15 cellular contexts compared by ENCODE assay signal in genomic region chr3:212432-212831, GRCh38. TPM values are rescaled to one million over a fixed set of nuclear protein-coding genes. Genes with fewer than 3 reads are reported as not detected.
A peak's percentile ranks its signal among the peaks of the same experiment; 100 is the strongest.
DNase-seq lines count a peak whose midpoint lies in the region; ATAC-seq and TF ChIP-seq lines count a peak whose summit lies in the region.
"Had no signal": no experiment of that assay in that cellular context is flagged by ENCODE, and none has a peak within 500 bp of the region (broad histone marks: within the 10 kb centered on the region; RNA-seq: fewer than 3 reads in every experiment).

No MANE protein-coding gene starts in this region.

- in situ Hi-C loops in GM13977 (cut with MboI; ENCODE audit: low pct_unique_long_range_greater_than_20kb, low sequenced_read_pairs, unreplicated experiment), result no loop called here

- peaks cover 12% of the 10 kb centered on the region for H3K4me1 Mint-ChIP-seq in memory B cell
- no peaks in the 10 kb centered on the region for H3K4me1 Mint-ChIP-seq in activated CD8-positive, alpha-beta T cell treated with anti-CD3 and anti-CD28 coated beads, Interleukin-2, amount 10 ng/mL, durations not matched to agents 7 days and 5 days (ENCODE audit: low read depth)

- no peaks in the 10 kb centered on the region for H3K9me3 Mint-ChIP-seq in memory B cell
- H3K9me3 Mint-ChIP-seq in activated CD8-positive, alpha-beta T cell treated with anti-CD3 and anti-CD28 coated beads, Interleukin-2, amount 10 ng/mL, durations not matched to agents 7 days and 5 days (ENCODE audit: insufficient read depth), result no peaks in the 10 kb centered on the region
- H3K9me3 Mint-ChIP-seq: activated naive CD4-positive, alpha-beta T cell treated with anti-CD3 and anti-CD28 coated beads for 36 hours; dendritic cell treated with granulocyte-macrophage colony-stimulating factor and Interleukin-4, amounts not matched to agents 40 ng/mL and 50 ng/mL, for 4 days had no signal

- H3K27me3 Mint-ChIP-seq in memory B cell, result no peaks in the 10 kb centered on the region
- no peaks in the 10 kb centered on the region for H3K27me3 Mint-ChIP-seq in activated CD8-positive, alpha-beta T cell treated with anti-CD3 and anti-CD28 coated beads, Interleukin-2, amount 10 ng/mL, durations not matched to agents 7 days and 5 days (ENCODE audit: low read depth)
- H3K27me3 Mint-ChIP-seq: dendritic cell treated with granulocyte-macrophage colony-stimulating factor and Interleukin-4, amounts not matched to agents 40 ng/mL and 50 ng/mL, for 4 days had no signal

- peak overlapping the region; percentile 89 for H3K27ac Mint-ChIP-seq in memory B cell
- no peak overlapping the region for H3K27ac Mint-ChIP-seq in activated CD8-positive, alpha-beta T cell treated with anti-CD3 and anti-CD28 coated beads, Interleukin-2, amount 10 ng/mL, durations not matched to agents 7 days and 5 days
- H3K27ac Mint-ChIP-seq: activated naive CD4-positive, alpha-beta T cell treated with anti-CD3 and anti-CD28 coated beads for 36 hours; dendritic cell treated with granulocyte-macrophage colony-stimulating factor and Interleukin-4, amounts not matched to agents 40 ng/mL and 50 ng/mL, for 4 days had no signal

- no peaks in the 10 kb centered on the region for H3K4me1 ChIP-seq in effector memory CD4-positive, alpha-beta T cell (ENCODE audit: control insufficient read depth, insufficient read depth, low read length, poor library complexity, severe bottlenecking)
- H3K4me1 ChIP-seq: gastroesophageal sphincter had no signal

- POLR2A ChIA-PET in activated CD8-positive, alpha-beta T cell treated with anti-CD3 and anti-CD28 coated beads, Interleukin-2, amount 10 ng/mL, durations not matched to agents 7 days and 5 days (lab: Charles Lee), result no interaction called here

- H3K27me3 ChIP-seq in effector memory CD4-positive, alpha-beta T cell (replicated peaks; ENCODE audit: control insufficient read depth, insufficient read depth, low read length, poor library complexity, severe bottlenecking), result no peaks in the 10 kb centered on the region
- H3K27me3 ChIP-seq: gastroesophageal sphincter had no signal

- DNase-seq in memory B cell (ENCODE audit: low spot score in 2 of 2) (peak in 1 of 2 donors; percentile 26), GM13977 (ENCODE audit: low spot score) (no peak)
- DNase-seq in stimulated activated CD8-positive, alpha-beta memory T cell treated with anti-CD3 and anti-CD28 coated beads, Interleukin-4, amount 100 ng/mL, for 48 hours, result no peak
- no peak for DNase-seq in activated CD8-positive, alpha-beta T cell treated with anti-CD3 and anti-CD28 coated beads, Interleukin-2, amount 10 ng/mL, durations not matched to agents 7 days and 5 days
- DNase-seq in effector memory CD4-positive, alpha-beta T cell, result no peak
- DNase-seq: activated CD4-positive, CD25-positive, alpha-beta regulatory T cell treated with anti-CD3 and anti-CD28 coated beads, Interleukin-2, amount 50 U/mL, for 72 hours; activated naive CD4-positive, alpha-beta T cell treated with anti-CD3 and anti-CD28 coated beads for 36 hours; NCI-H2171; posterior cingulate gyrus; SHP77 treated with DMSO at 0.1 percent for 48 hours had no signal

- CTCF ChIA-PET in activated CD8-positive, alpha-beta T cell treated with anti-CD3 and anti-CD28 coated beads, Interleukin-2, amount 10 ng/mL, durations not matched to agents 7 days and 5 days (lab: Charles Lee), result no interaction called here

- ATAC-seq in GM18909 (IDR thresholded peaks at IDR 0.05; ENCODE audit: poor library complexity, unreplicated experiment), result peak; percentile 90
- peak; percentile 93 for ATAC-seq in GM21825 (IDR thresholded peaks at IDR 0.05; ENCODE audit: unreplicated experiment)
- peak; percentile 87 for ATAC-seq in HG03196 (IDR thresholded peaks at IDR 0.05; ENCODE audit: unreplicated experiment)
- ATAC-seq in memory B cell (ENCODE audit: low read depth), result peak; percentile 99
- no peak for ATAC-seq in activated CD8-positive, alpha-beta T cell treated with anti-CD3 and anti-CD28 coated beads, Interleukin-2, amount 10 ng/mL, durations not matched to agents 7 days and 5 days
- ATAC-seq: gastroesophageal sphincter had no signal

- TF ChIP-seq CTCF in GM13977 (IDR thresholded peaks at IDR 0.05; ENCODE audit: extremely low read depth, insufficient read depth, missing control alignments), result no peak

- H3K27ac ChIP-seq in effector memory CD4-positive, alpha-beta T cell (ENCODE audit: insufficient read depth, low read length, poor library complexity, severe bottlenecking), result no peak overlapping the region
- H3K27ac ChIP-seq: gastroesophageal sphincter had no signal

- H3K36me3 ChIP-seq in effector memory CD4-positive, alpha-beta T cell (ENCODE audit: control insufficient read depth, insufficient read depth, low read length), result no peaks in the 10 kb centered on the region
- H3K36me3 ChIP-seq: gastroesophageal sphincter had no signal

- no peak overlapping the region for H3K4me3 ChIP-seq in effector memory CD4-positive, alpha-beta T cell (ENCODE audit: insufficient read depth, low read depth, low read length, poor library complexity, severe bottlenecking)
- H3K4me3 ChIP-seq: gastroesophageal sphincter had no signal

- H3K4me3 Mint-ChIP-seq in memory B cell, result peak overlapping the region; percentile 32
- no peak overlapping the region for H3K4me3 Mint-ChIP-seq in activated CD8-positive, alpha-beta T cell treated with anti-CD3 and anti-CD28 coated beads, Interleukin-2, amount 10 ng/mL, durations not matched to agents 7 days and 5 days
- H3K4me3 Mint-ChIP-seq: activated naive CD4-positive, alpha-beta T cell treated with anti-CD3 and anti-CD28 coated beads for 36 hours; dendritic cell treated with granulocyte-macrophage colony-stimulating factor and Interleukin-4, amounts not matched to agents 40 ng/mL and 50 ng/mL, for 4 days had no signal

- no peaks in the 10 kb centered on the region for H3K9me3 ChIP-seq in effector memory CD4-positive, alpha-beta T cell (ENCODE audit: control insufficient read depth, low read length)
- H3K9me3 ChIP-seq: gastroesophageal sphincter had no signal

- H3K36me3 Mint-ChIP-seq in memory B cell, result no peaks in the 10 kb centered on the region
- no peaks in the 10 kb centered on the region for H3K36me3 Mint-ChIP-seq in activated CD8-positive, alpha-beta T cell treated with anti-CD3 and anti-CD28 coated beads, Interleukin-2, amount 10 ng/mL, durations not matched to agents 7 days and 5 days (ENCODE audit: low read depth)

RNA-seq across cellular contexts. Expression of gene CHL1, which starts 15.9 kb away (rescaled TPM):
- not detected for total RNA-seq in activated CD8-positive, alpha-beta T cell treated with anti-CD3 and anti-CD28 coated beads, Interleukin-2, amount 10 ng/mL, durations not matched to agents 7 days and 5 days
- total RNA-seq: activated naive CD4-positive, alpha-beta T cell treated with anti-CD3 and anti-CD28 coated beads for 36 hours had no signal
